Comparison of ENCODE assay signal across 10 cellular contexts in genomic region chr12:116558280-116559079, GRCh38. TPM values are rescaled to one million over a fixed set of nuclear protein-coding genes. Genes with fewer than 3 reads are reported as not detected.
A peak's percentile ranks its signal among the peaks of the same experiment; 100 is the strongest.
DNase-seq lines count a peak whose midpoint lies in the region; ATAC-seq and TF ChIP-seq lines count a peak whose summit lies in the region.
"Had no signal": no experiment of that assay in that cellular context is flagged by ENCODE, and none has a peak within 500 bp of the region (broad histone marks: within the 10 kb centered on the region; RNA-seq: fewer than 3 reads in every experiment).

No MANE protein-coding gene starts in this region.

- no peaks in the 10 kb centered on the region for H3K27me3 ChIP-seq in psoas muscle (ENCODE audit: insufficient read depth in 3 of 3, low read length in 2 of 3)
- H3K27me3 ChIP-seq: ovary had no signal

- H3K36me3 ChIP-seq in psoas muscle (ENCODE audit: insufficient read depth in 1 of 2, low read depth in 1 of 2): no peaks in the 10 kb centered on the region
- H3K36me3 ChIP-seq: ovary had no signal

- H3K9me3 ChIP-seq in psoas muscle: no peaks in the 10 kb centered on the region
- H3K9me3 ChIP-seq: ovary had no signal

- ATAC-seq in psoas muscle (no peak), HG03457 (IDR thresholded peaks at IDR 0.05; ENCODE audit: unreplicated experiment) (no peak)

- H3K4me1 ChIP-seq in psoas muscle: peaks cover 9% of the 10 kb centered on the region

- H3K4me3 ChIP-seq in GM08714 (ENCODE audit: low read length) (peak overlapping the region; percentile 4; the same call in 1 of the 2 replicates), psoas muscle (no peak overlapping the region)
- H3K4me3 ChIP-seq: ovary had no signal

- 91 to 92% (median 92%) methylated on average over 18 of the region's 18 CpGs for WGBS in psoas muscle, 3 donors

- no peak for TF ChIP-seq CTCF in psoas muscle (IDR thresholded peaks at IDR 0.05)

- intact Hi-C loops in psoas muscle (cut with DNase I): no loop called here

- peak overlapping the region; percentile 35 for H3K27ac ChIP-seq in cingulate gyrus (ENCODE audit: low read depth, low read length)
- H3K27ac ChIP-seq in psoas muscle: peak overlapping the region; percentile 71
- H3K27ac ChIP-seq: ovary had no signal

- DNase-seq in OCI-M1 (lab: John Stamatoyannopoulos, UW) (peak; percentile 66), psoas muscle (no peak), hepatic stellate cell (ENCODE audit: low spot score) (no peak), SKM-1 treated with dmso at 0.1 percent for 144 hours (lab: John Stamatoyannopoulos, UW; ENCODE audit: unreplicated experiment) (no peak)
- DNase-seq in activated effector memory CD4-positive, alpha-beta T cell treated with anti-CD3 and anti-CD28 coated beads, Interleukin-2, amount 50 U/mL, for 16 hours: no peak
- DNase-seq: NCI-H1436, ovary had no signal

RNA-seq across cellular contexts. Expression of gene MAP1LC3B2, which starts 0.7 kb away (rescaled TPM):
- 1 to 10 TPM; 1.4 to 4.1 (median 1.8) TPM for total RNA-seq in psoas muscle
- 1 to 10 TPM; 2.2 to 9.2 (median 4.3) TPM for polyA plus RNA-seq in psoas muscle
